In the genomic region with DNA sequence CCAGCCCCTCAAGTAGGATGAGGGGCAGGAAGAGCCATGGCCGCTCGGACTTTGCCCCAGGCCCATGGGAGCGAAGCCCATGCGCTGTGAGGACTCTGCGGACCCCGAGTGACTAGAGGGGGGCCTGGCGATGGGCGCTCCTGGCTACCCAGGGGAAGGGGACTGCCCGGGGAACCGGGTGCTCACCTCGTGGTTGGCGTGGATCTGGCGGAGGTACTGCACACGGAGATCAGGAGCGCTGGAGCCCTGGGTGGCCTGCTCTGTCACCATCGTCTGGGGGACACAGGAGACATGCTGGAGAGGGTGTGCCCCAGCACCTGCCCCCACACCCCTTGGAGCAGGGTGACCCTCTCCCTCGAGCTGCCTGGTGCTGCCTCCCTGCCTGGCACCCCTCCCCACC, we compare ENCODE assay signal across 24 cellular contexts.
"Had no signal": no experiment of that assay in that cellular context is flagged by ENCODE, and none has a peak within 500 bp of the region (broad histone marks: within the 10 kb centered on the region; RNA-seq: fewer than 3 reads in every experiment).

No MANE protein-coding gene starts in this region.

- H3K4me1 Mint-ChIP-seq: activated CD4-positive, alpha-beta T cell treated with anti-CD3 and anti-CD28 coated beads, Interleukin-2, amount 10 ng/mL, durations not matched to agents 24 days and 14 days; activated CD8-positive, alpha-beta memory T cell treated with anti-CD3 and anti-CD28 coated beads, Interleukin-2, amount 10 ng/mL, durations not matched to agents 7 days and 5 days; activated naive CD4-positive, alpha-beta T cell treated with anti-CD3 and anti-CD28 coated beads, Interleukin-2, amount 50 U/mL, for 24 hours had no signal

- H3K36me3 Mint-ChIP-seq: activated CD8-positive, alpha-beta memory T cell treated with anti-CD3 and anti-CD28 coated beads, Interleukin-2, amount 10 ng/mL, durations not matched to agents 7 days and 5 days; brain had no signal

- H3K9me3 ChIP-seq: MG63 had no signal

- H3K27me3 Mint-ChIP-seq: activated naive CD4-positive, alpha-beta T cell treated with anti-CD3 and anti-CD28 coated beads, Interleukin-2, amount 50 U/mL, for 24 hours; brain had no signal

- H3K27me3 ChIP-seq: MG63 had no signal

- H3K27ac ChIP-seq: cardiac muscle cell, KMS-11 had no signal

- ATAC-seq: activated CD8-positive, alpha-beta memory T cell treated with anti-CD3 and anti-CD28 coated beads, Interleukin-2, amount 10 ng/mL, durations not matched to agents 7 days and 5 days; T-helper 17 cell had no signal

- DNase-seq: activated B cell treated with CpG ODN at 0.5 μM for 24 hours; activated CD4-positive, alpha-beta T cell treated with anti-CD3 and anti-CD28 coated beads for 1 hour; activated CD4-positive, alpha-beta T cell treated with anti-CD3 and anti-CD28 coated beads, Interleukin-2, amount 10 ng/mL, durations not matched to agents 24 days and 14 days; activated CD4-positive, alpha-beta T cell treated with anti-CD3 and anti-CD28 coated beads, Interleukin-2, amount 50 U/mL, for 48 hours; activated CD8-positive, alpha-beta memory T cell treated with anti-CD3 and anti-CD28 coated beads, Interleukin-2, amount 10 ng/mL, durations not matched to agents 7 days and 5 days; activated effector memory CD4-positive, alpha-beta T cell treated with Interleukin-2 at 50 U/mL for 16 hours; activated naive CD4-positive, alpha-beta T cell; activated T-cell treated with anti-CD3 and anti-CD28 coated beads, Interleukin-2, amount 50 U/mL, for 24 hours; amygdala; cerebellar nuclear complex; MG63; NCI-H1105; NCI-H1436; NCI-H1694 treated with DMSO at 0.1 percent for 48 hours; NCI-H2029 treated with DMSO at 0.1 percent for 48 hours; NCI-H510A treated with DMSO at 0.1 percent for 48 hours; SIG-M5; T-helper 17 cell; T-helper 9 cell had no signal

- H3K9me3 Mint-ChIP-seq: activated B cell treated with CpG ODN at 0.5 μM for 24 hours; activated CD4-positive, alpha-beta T cell treated with anti-CD3 and anti-CD28 coated beads, Interleukin-2, amount 10 ng/mL, durations not matched to agents 24 days and 14 days; activated naive CD4-positive, alpha-beta T cell treated with anti-CD3 and anti-CD28 coated beads, Interleukin-2, amount 50 U/mL, for 24 hours; activated T-cell treated with anti-CD3 and anti-CD28 coated beads, Interleukin-2, amount 50 U/mL, for 24 hours; activated T-helper 1 cell treated with anti-CD3 and anti-CD28 coated beads, Interleukin-12 subunit alpha, Interleukin-12 subunit beta, Interleukin-2, Interleukin-4 antibody, amounts not matched to agents 30 ng/mL and 10 ng/mL and 1 ng/mL, durations not matched to agents 14 hours and 24 hours and 36 hours; brain had no signal

- H3K4me3 Mint-ChIP-seq: activated B cell treated with CpG ODN at 0.5 μM for 24 hours; activated CD4-positive, alpha-beta T cell treated with anti-CD3 and anti-CD28 coated beads, Interleukin-2, amount 10 ng/mL, durations not matched to agents 24 days and 14 days; activated CD8-positive, alpha-beta memory T cell treated with anti-CD3 and anti-CD28 coated beads, Interleukin-2, amount 10 ng/mL, durations not matched to agents 7 days and 5 days; activated naive CD4-positive, alpha-beta T cell treated with anti-CD3 and anti-CD28 coated beads, Interleukin-2, amount 50 U/mL, for 24 hours; activated T-cell treated with anti-CD3 and anti-CD28 coated beads, Interleukin-2, amount 50 U/mL, for 24 hours; activated T-helper 1 cell treated with anti-CD3 and anti-CD28 coated beads, Interleukin-12 subunit alpha, Interleukin-12 subunit beta, Interleukin-2, Interleukin-4 antibody, amounts not matched to agents 30 ng/mL and 10 ng/mL and 1 ng/mL, durations not matched to agents 14 hours and 24 hours and 36 hours; brain; T-helper 17 cell had no signal

- H3K27ac Mint-ChIP-seq: activated B cell treated with CpG ODN at 0.5 μM for 24 hours; activated CD4-positive, alpha-beta T cell treated with anti-CD3 and anti-CD28 coated beads, Interleukin-2, amount 10 ng/mL, durations not matched to agents 24 days and 14 days; activated CD8-positive, alpha-beta memory T cell treated with anti-CD3 and anti-CD28 coated beads, Interleukin-2, amount 10 ng/mL, durations not matched to agents 7 days and 5 days; activated naive CD4-positive, alpha-beta T cell treated with anti-CD3 and anti-CD28 coated beads, Interleukin-2, amount 50 U/mL, for 24 hours; activated T-cell treated with anti-CD3 and anti-CD28 coated beads, Interleukin-2, amount 50 U/mL, for 24 hours; activated T-helper 1 cell treated with anti-CD3 and anti-CD28 coated beads, Interleukin-12 subunit alpha, Interleukin-12 subunit beta, Interleukin-2, Interleukin-4 antibody, amounts not matched to agents 30 ng/mL and 10 ng/mL and 1 ng/mL, durations not matched to agents 14 hours and 24 hours and 36 hours; brain; T-helper 17 cell had no signal

- H3K4me3 ChIP-seq: cardiac muscle cell, MG63 had no signal

- H3K4me2 ChIP-seq: KMS-11 had no signal
